Comparison of ENCODE assay signal across 19 cellular contexts in the genomic region with DNA sequence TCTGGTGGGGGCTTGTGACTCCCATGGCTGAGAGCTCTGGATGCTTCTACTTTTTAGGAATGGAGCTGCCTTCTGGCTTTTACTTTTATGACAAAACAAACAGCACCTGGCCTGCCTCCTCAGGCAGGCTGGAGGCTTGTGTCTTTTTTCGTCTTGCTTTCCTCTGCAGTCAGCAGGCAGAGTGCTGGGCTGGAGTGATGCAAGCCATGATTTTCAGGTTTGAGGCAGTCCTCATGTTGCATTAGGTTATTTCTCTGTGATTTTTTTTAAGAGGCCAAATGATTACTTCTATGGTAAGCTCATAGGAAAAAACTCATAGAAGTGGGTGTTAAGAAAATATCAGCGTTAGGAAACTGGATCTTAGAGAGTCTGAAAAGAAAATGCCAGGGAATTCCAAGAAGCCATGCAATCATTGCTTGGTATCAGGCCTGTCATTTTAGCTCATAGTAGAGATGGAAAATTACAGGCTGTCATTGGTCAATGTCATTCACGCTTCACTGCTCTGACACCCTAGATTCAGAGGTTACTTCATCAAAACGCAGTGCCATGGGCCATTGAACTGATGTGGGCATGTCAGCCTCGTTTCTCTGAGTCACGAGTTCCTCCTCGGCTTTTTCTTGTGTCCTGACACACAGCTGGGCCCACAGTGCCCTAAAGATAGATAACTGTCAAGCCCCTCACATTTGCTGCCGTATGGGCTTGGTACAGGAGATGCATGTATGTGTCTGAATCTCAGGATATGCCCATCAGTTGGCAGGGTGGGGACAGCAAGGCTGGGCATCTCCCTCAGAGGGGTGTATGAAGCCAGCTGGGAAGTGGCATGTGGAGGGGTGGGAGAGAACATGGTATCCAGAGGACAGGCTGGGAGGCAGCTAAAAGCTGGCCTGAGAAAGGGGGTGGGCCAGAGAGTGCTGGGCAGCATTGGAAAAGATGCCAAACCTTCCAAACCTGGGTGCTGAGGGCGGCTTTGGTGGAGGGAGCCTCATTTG.
DNase-seq lines count a peak whose midpoint lies in the region; TF ChIP-seq lines count a peak whose summit lies in the region.
"Had no signal": no experiment of that assay in that cellular context is flagged by ENCODE, and none has a peak within 500 bp of the region (broad histone marks: within the 10 kb centered on the region; RNA-seq: fewer than 3 reads in every experiment).

No MANE protein-coding gene starts in this region.

- H3K9me3 ChIP-seq in HEK293 (ENCODE audit: control insufficient read depth, insufficient read depth, low read depth, low read length) = no peaks in the 10 kb centered on the region
- H3K9me3 ChIP-seq: ovary had no signal

- H3K4me1 Mint-ChIP-seq in osteocyte (ENCODE audit: unreplicated experiment) = peaks cover 23% of the 10 kb centered on the region
- H3K4me1 Mint-ChIP-seq: activated CD4-positive, alpha-beta T cell treated with anti-CD3 and anti-CD28 coated beads, Interleukin-2, amount 10 ng/mL, durations not matched to agents 7 days and 5 days; GM23338; T-cell had no signal

- peak; percentile 53 for DNase-seq in NCI-H2171 (lab: John Stamatoyannopoulos, UW)
- peak in 2 of 61 donors; percentile 11 to 13 for DNase-seq in caudate nucleus (lab: John Stamatoyannopoulos, UW)
- peak; percentile 73 for DNase-seq in osteocyte (ENCODE audit: extremely low spot score, unreplicated experiment)
- no peak for DNase-seq in mesenteric fat pad (ENCODE audit: low spot score)
- no peak for DNase-seq in NCI-H774 (lab: John Stamatoyannopoulos, UW)
- DNase-seq in stimulated activated CD4-positive, alpha-beta T cell treated with anti-CD3 and anti-CD28 coated beads, Interleukin-4, amount 100 ng/mL, for 24 hours = no peak
- no peak for DNase-seq in NCI-H345 treated with DMSO at 0.1 percent for 48 hours (lab: John Stamatoyannopoulos, UW; ENCODE audit: unreplicated experiment)
- DNase-seq: activated CD4-positive, alpha-beta T cell treated with anti-CD3 and anti-CD28 coated beads, Interleukin-2, amount 10 ng/mL, durations not matched to agents 7 days and 5 days; activated naive CD4-positive, alpha-beta T cell; aorta; DND-41; effector memory CD8-positive, alpha-beta T cell; mammary epithelial cell; ovary; stomach; T-cell; trophoblast cell had no signal

- TF ChIP-seq CTCF in HEK293 (tag by site-specific recombination; IDR thresholded peaks at IDR 0.05) (no peak), osteocyte (IDR thresholded peaks at IDR 0.05) (no peak)

- no peak overlapping the region for H3K4me3 ChIP-seq in HEK293 (ENCODE audit: low read depth, low read length)
- H3K4me3 ChIP-seq: GM23338, ovary, stomach had no signal

- no peaks in the 10 kb centered on the region for H3K36me3 Mint-ChIP-seq in osteocyte (ENCODE audit: unreplicated experiment)
- H3K36me3 Mint-ChIP-seq: T-cell had no signal

- H3K27ac Mint-ChIP-seq in osteocyte (ENCODE audit: unreplicated experiment) = no peak overlapping the region
- H3K27ac Mint-ChIP-seq: activated CD4-positive, alpha-beta T cell treated with anti-CD3 and anti-CD28 coated beads, Interleukin-2, amount 10 ng/mL, durations not matched to agents 7 days and 5 days; effector memory CD8-positive, alpha-beta T cell; GM23338; T-cell had no signal

- peaks cover 7% of the 10 kb centered on the region for H3K4me1 ChIP-seq in HEK293 (ENCODE audit: control insufficient read depth, insufficient read depth, low read length)

- H3K36me3 ChIP-seq in HEK293 (ENCODE audit: control insufficient read depth in 2 of 2, insufficient read depth in 1 of 2, low read length in 2 of 2) = no peaks in the 10 kb centered on the region
- H3K36me3 ChIP-seq: ovary, stomach had no signal

- peaks cover 3% of the 10 kb centered on the region for H3K27me3 Mint-ChIP-seq in osteocyte (ENCODE audit: unreplicated experiment)

- H3K9me3 Mint-ChIP-seq in osteocyte (ENCODE audit: unreplicated experiment) = peaks cover 4% of the 10 kb centered on the region
- H3K9me3 Mint-ChIP-seq: activated CD4-positive, alpha-beta T cell treated with anti-CD3 and anti-CD28 coated beads, Interleukin-2, amount 10 ng/mL, durations not matched to agents 7 days and 5 days; effector memory CD8-positive, alpha-beta T cell; GM23338; T-cell had no signal

- POLR2A ChIA-PET in HEK293 (lab: Yijun Ruan, JAX) = no interaction called here

- H3K27ac ChIP-seq in HEK293 (ENCODE audit: extremely low read depth, low read depth, low read length) (peak overlapping the region; percentile 21), caudate nucleus (ENCODE audit: low read depth, low read length) (peak overlapping the region; percentile 19)
- H3K27ac ChIP-seq: ovary, stomach had no signal

- CTCF ChIA-PET in HEK293 (lab: Yijun Ruan, JAX) = interaction anchor here (0.6 to 1.3 kb wide), 3 partner anchors 11 to 220 kb away, joined by 3 read pairs; no protein-coding TSS in a partner anchor

- H3K4me3 Mint-ChIP-seq in osteocyte (ENCODE audit: unreplicated experiment) = no peak overlapping the region
- H3K4me3 Mint-ChIP-seq: activated CD4-positive, alpha-beta T cell treated with anti-CD3 and anti-CD28 coated beads, Interleukin-2, amount 10 ng/mL, durations not matched to agents 7 days and 5 days; effector memory CD8-positive, alpha-beta T cell; GM23338; T-cell had no signal

TF ChIP-seq in HEK293, 187 proteins besides CTCF, POLR2A, EP300 and RAD21 (continues in another document):
- peak; percentile 54; the same call in 1 of the 2 replicates for TF ChIP-seq ZFP69B (tag by site-specific recombination; IDR thresholded peaks at IDR 0.05)
- TF ChIP-seq ZNF843 (tag by site-specific recombination; IDR thresholded peaks at IDR 0.05) = no peak
- TF ChIP-seq, protein P1, sequence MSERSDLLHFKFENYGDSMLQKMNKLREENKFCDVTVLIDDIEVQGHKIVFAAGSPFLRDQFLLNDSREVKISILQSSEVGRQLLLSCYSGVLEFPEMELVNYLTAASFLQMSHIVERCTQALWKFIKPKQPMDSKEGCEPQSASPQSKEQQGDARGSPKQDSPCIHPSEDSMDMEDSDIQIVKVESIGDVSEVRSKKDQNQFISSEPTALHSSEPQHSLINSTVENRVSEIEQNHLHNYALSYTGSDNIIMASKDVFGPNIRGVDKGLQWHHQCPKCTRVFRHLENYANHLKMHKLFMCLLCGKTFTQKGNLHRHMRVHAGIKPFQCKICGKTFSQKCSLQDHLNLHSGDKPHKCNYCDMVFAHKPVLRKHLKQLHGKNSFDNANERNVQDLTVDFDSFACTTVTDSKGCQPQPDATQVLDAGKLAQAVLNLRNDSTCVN (tag by site-specific recombination; optimal IDR thresholded peaks at IDR 0.05) = no peak
- TF ChIP-seq, protein P2, sequence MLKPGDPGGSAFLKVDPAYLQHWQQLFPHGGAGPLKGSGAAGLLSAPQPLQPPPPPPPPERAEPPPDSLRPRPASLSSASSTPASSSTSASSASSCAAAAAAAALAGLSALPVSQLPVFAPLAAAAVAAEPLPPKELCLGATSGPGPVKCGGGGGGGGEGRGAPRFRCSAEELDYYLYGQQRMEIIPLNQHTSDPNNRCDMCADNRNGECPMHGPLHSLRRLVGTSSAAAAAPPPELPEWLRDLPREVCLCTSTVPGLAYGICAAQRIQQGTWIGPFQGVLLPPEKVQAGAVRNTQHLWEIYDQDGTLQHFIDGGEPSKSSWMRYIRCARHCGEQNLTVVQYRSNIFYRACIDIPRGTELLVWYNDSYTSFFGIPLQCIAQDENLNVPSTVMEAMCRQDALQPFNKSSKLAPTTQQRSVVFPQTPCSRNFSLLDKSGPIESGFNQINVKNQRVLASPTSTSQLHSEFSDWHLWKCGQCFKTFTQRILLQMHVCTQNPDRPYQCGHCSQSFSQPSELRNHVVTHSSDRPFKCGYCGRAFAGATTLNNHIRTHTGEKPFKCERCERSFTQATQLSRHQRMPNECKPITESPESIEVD (tag by site-specific recombination; IDR thresholded peaks at IDR 0.05) = peak; percentile 46
- peak; percentile 82; the same call in 1 of the 2 replicates for TF ChIP-seq MEIS1 (CRISPR knock-in tag; IDR thresholded peaks at IDR 0.05; ENCODE audit: borderline replicate concordance)
- TF ChIP-seq, protein P3, sequence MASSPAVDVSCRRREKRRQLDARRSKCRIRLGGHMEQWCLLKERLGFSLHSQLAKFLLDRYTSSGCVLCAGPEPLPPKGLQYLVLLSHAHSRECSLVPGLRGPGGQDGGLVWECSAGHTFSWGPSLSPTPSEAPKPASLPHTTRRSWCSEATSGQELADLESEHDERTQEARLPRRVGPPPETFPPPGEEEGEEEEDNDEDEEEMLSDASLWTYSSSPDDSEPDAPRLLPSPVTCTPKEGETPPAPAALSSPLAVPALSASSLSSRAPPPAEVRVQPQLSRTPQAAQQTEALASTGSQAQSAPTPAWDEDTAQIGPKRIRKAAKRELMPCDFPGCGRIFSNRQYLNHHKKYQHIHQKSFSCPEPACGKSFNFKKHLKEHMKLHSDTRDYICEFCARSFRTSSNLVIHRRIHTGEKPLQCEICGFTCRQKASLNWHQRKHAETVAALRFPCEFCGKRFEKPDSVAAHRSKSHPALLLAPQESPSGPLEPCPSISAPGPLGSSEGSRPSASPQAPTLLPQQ (tag by site-specific recombination; IDR thresholded peaks at IDR 0.05) = peak; percentile 78
- peak; percentile 42; the same call in 1 of the 2 replicates for TF ChIP-seq ZEB2 (tag by site-specific recombination; IDR thresholded peaks at IDR 0.05)
- no peak for TF ChIP-seq GLI4 (tag by site-specific recombination; IDR thresholded peaks at IDR 0.05)
- 0 out of 2 replicates have a peak, but pooled peaks have one; percentile 17 for TF ChIP-seq ZNF660 (tag by site-specific recombination; IDR thresholded peaks at IDR 0.05)
- peak; percentile 97 for TF ChIP-seq SP7 (tag by site-specific recombination; IDR thresholded peaks at IDR 0.05)

Comparison
In these comparisons a context has a peak if more than half of its experiments do, and no peak if none do; other contexts are left out.
1. DNase-seq: peak in NCI-H2171 (single experiment) and osteocyte (single experiment); none in mesenteric fat pad (single experiment), NCI-H774 (single experiment), stimulated activated CD4-positive, alpha-beta T cell treated with anti-CD3 and anti-CD28 coated beads, Interleukin-4, amount 100 ng/mL, for 24 hours (single experiment) and NCI-H345 treated with DMSO at 0.1 percent for 48 hours (single experiment).